Comparison of ENCODE assay signal across 28 cellular contexts in the genomic region with DNA sequence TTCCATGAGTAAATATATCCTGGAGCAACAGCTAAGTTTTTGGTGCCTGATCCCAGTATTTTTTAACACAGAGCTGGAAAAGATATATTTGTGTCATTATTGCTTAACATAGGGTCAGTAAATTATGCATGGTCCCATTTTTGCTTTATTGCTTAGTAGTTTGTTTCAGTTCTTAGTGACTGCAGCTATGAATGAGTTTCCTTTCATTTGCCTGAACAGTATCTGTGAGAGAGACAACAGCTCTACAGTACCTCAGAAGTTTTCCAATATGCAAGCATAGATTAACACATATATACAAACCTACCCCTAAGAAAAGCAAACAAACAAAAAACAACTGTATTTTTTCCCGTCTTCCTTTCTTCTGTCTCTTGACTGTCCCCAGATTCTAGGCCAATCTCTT.
"Had no signal": no experiment of that assay in that cellular context is flagged by ENCODE, and none has a peak within 500 bp of the region (broad histone marks: within the 10 kb centered on the region; RNA-seq: fewer than 3 reads in every experiment).

No MANE protein-coding gene starts in this region.

- H2AFZ ChIP-seq: neural progenitor cell had no signal

- ATAC-seq: naive thymus-derived CD4-positive, alpha-beta T cell; natural killer cell; pancreas; right cardiac atrium; right lobe of liver; stimulated activated effector memory CD8-positive, alpha-beta T cell treated with anti-CD3 and anti-CD28 coated beads, Interleukin-12 subunit alpha, Interleukin-12 subunit beta, amount 100 ng/mL, for 72 hours; stimulated activated naive B cell treated with anti-CD40 and anti-IgM and Interleukin-4, amounts not matched to agents 10 μg/mL and 1 μg/mL and 100 μg/mL, for 72 hours had no signal

- DNase-seq: naive thymus-derived CD4-positive, alpha-beta T cell; natural killer cell; nucleus accumbens; pancreas; right cardiac atrium; right lobe of liver; sigmoid colon; small intestine; stimulated activated CD4-positive, alpha-beta T cell treated with anti-CD3 and anti-CD28 coated beads, Interleukin-15, amount 100 ng/mL, for 24 hours; stimulated activated CD4-positive, alpha-beta T cell treated with anti-CD3 and anti-CD28 coated beads, Interleukin-2, amount 100 ng/mL, for 24 hours; stimulated activated CD4-positive, alpha-beta T cell treated with anti-CD3 and anti-CD28 coated beads, Interleukin-2, amount 100 ng/mL, for 48 hours; stimulated activated CD4-positive, alpha-beta T cell treated with anti-CD3 and anti-CD28 coated beads, Interleukin-4, amount 100 ng/mL, for 24 hours; stimulated activated naive B cell treated with anti-CD40 and anti-IgM and Interleukin-4, amounts not matched to agents 10 μg/mL and 1 μg/mL and 100 μg/mL, for 72 hours; stimulated activated naive CD4-positive, alpha-beta T cell treated with Interleukin-2 at 50 U/mL for 16 hours; stomach; thyroid gland; trophoblast cell; upper lobe of left lung had no signal

- H3K36me3 Mint-ChIP-seq: naive thymus-derived CD4-positive, alpha-beta T cell; natural killer cell; neural progenitor cell; stimulated activated effector memory CD8-positive, alpha-beta T cell treated with anti-CD3 and anti-CD28 coated beads, Interleukin-12 subunit alpha, Interleukin-12 subunit beta, amount 100 ng/mL, for 72 hours; stimulated activated naive B cell treated with anti-CD40 and anti-IgM and Interleukin-4, amounts not matched to agents 10 μg/mL and 1 μg/mL and 100 μg/mL, for 72 hours had no signal

- H3K27me3 ChIP-seq: neural progenitor cell, neutrophil, pancreas, right lobe of liver, sigmoid colon, stomach, thyroid gland, tibial nerve, upper lobe of left lung, vagina had no signal

- H3K4me3 Mint-ChIP-seq: naive thymus-derived CD4-positive, alpha-beta T cell; natural killer cell; nephron; neural progenitor cell; stimulated activated effector memory CD8-positive, alpha-beta T cell treated with anti-CD3 and anti-CD28 coated beads, Interleukin-12 subunit alpha, Interleukin-12 subunit beta, amount 100 ng/mL, for 72 hours; stimulated activated naive B cell treated with anti-CD40 and anti-IgM and Interleukin-4, amounts not matched to agents 10 μg/mL and 1 μg/mL and 100 μg/mL, for 72 hours; stimulated activated naive CD8-positive, alpha-beta T cell treated with anti-CD3 and anti-CD28 coated beads, Interleukin-15, Interleukin-2, amounts not matched to agents 100 ng/mL and 50 ng/mL, for 24 hours had no signal

- H3K36me3 ChIP-seq: neural progenitor cell, neutrophil, pancreas, prostate gland, right lobe of liver, sigmoid colon, stomach, thoracic aorta, thyroid gland, tibial nerve, upper lobe of left lung, vagina had no signal

- H3K27ac Mint-ChIP-seq: naive thymus-derived CD4-positive, alpha-beta T cell; natural killer cell; nephron; neural progenitor cell; stimulated activated effector memory CD8-positive, alpha-beta T cell treated with anti-CD3 and anti-CD28 coated beads, Interleukin-12 subunit alpha, Interleukin-12 subunit beta, amount 100 ng/mL, for 72 hours; stimulated activated naive B cell treated with anti-CD40 and anti-IgM and Interleukin-4, amounts not matched to agents 10 μg/mL and 1 μg/mL and 100 μg/mL, for 72 hours; stimulated activated naive CD8-positive, alpha-beta T cell treated with anti-CD3 and anti-CD28 coated beads, Interleukin-15, Interleukin-2, amounts not matched to agents 100 ng/mL and 50 ng/mL, for 24 hours had no signal

- H3K27me3 Mint-ChIP-seq: naive thymus-derived CD4-positive, alpha-beta T cell; stimulated activated naive B cell treated with anti-CD40 and anti-IgM and Interleukin-4, amounts not matched to agents 10 μg/mL and 1 μg/mL and 100 μg/mL, for 72 hours; stimulated activated naive CD8-positive, alpha-beta T cell treated with anti-CD3 and anti-CD28 coated beads, Interleukin-15, Interleukin-2, amounts not matched to agents 100 ng/mL and 50 ng/mL, for 24 hours had no signal

- H3K9me3 ChIP-seq: neutrophil, pancreas, prostate gland, right lobe of liver, sigmoid colon, stomach, thoracic aorta, thyroid gland, tibial nerve, upper lobe of left lung, vagina had no signal

- H3K4me1 Mint-ChIP-seq: naive thymus-derived CD4-positive, alpha-beta T cell; natural killer cell; stimulated activated effector memory CD8-positive, alpha-beta T cell treated with anti-CD3 and anti-CD28 coated beads, Interleukin-12 subunit alpha, Interleukin-12 subunit beta, amount 100 ng/mL, for 72 hours; stimulated activated naive B cell treated with anti-CD40 and anti-IgM and Interleukin-4, amounts not matched to agents 10 μg/mL and 1 μg/mL and 100 μg/mL, for 72 hours had no signal

- H3K4me1 ChIP-seq: pancreas, prostate gland, sigmoid colon, thyroid gland, tibial nerve, upper lobe of left lung, vagina had no signal

- H3K27ac ChIP-seq: neural progenitor cell, neutrophil, pancreas, prostate gland, right lobe of liver, sigmoid colon, stomach, thoracic aorta, thyroid gland, tibial nerve, upper lobe of left lung, vagina had no signal

- H3K9ac ChIP-seq: neural progenitor cell had no signal

- FAIRE-seq: pancreas, small intestine, urothelium cell line had no signal

- H3K4me3 ChIP-seq: neural progenitor cell, pancreas, prostate gland, right lobe of liver, sigmoid colon, stomach, thoracic aorta, thyroid gland, tibial nerve, upper lobe of left lung, vagina had no signal

- H3K9me3 Mint-ChIP-seq: nephron, neural progenitor cell had no signal
